8 cellular contexts compared by ENCODE assay signal in the genomic region with DNA sequence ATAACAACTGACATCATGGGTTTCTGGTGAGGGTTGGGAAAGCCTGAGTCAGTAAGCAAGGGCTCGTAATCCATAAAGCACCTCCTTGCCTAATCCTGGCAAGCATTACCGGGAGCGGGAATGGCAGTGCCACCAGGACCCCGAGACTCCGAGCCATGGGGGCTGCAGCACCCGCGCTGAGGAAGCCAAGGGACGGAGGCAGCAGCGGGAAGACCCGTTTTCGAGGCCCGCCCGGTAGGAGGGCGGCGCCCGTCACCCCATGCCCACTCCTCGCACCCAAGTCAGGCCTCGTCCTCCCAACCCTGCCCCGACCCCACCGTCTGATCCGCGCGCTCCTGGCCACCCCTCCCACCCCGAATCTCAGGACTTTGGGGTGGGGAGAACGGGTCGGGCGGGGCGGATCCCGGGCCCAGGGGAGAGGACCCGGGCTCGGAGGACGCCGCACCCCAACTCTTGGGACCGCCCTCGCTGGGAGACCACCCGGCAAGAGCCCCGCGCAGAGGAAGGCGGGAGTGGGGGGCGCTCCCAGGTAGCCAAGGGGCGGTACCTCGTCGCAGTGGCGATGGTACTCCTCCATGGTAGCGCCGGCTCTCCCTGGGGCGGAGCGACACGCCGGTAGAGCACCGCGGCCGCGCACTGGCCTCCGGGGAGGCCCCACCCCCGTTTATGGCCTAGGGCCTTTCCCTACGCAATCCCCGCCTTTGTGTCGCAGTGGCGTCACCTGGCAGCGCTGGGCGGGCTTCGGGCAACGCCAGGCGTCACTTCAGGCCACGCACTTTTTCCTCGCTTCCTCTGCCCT. TPM values are rescaled to one million over a fixed set of nuclear protein-coding genes. Genes with fewer than 3 reads are reported as not detected.
DNase-seq lines count a peak whose midpoint lies in the region; ATAC-seq, FAIRE-seq and TF ChIP-seq lines count a peak whose summit lies in the region.

A gene with protein sequence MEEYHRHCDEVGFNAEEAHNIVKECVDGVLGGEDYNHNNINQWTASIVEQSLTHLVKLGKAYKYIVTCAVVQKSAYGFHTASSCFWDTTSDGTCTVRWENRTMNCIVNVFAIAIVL (minus strand): TSS at position 638 of the 799 bp plus-strand sequence. CDS start 61 bp downstream, at position 577.

- no peak for FAIRE-seq in kidney (lab: Jason Lieb, UNC)

- peak within 1 kb of the TSS; percentile 76 to 80 for H3K27ac ChIP-seq in kidney (ENCODE audit: low read depth in 2 of 2, low read length in 2 of 2)

- H3K9ac ChIP-seq in kidney (ENCODE audit: low read length in 2 of 2) = peak within 1 kb of the TSS; percentile 69 to 76

- H3K36me3 ChIP-seq in kidney (ENCODE audit: control insufficient read depth in 1 of 2, insufficient read depth in 2 of 2, low read length in 2 of 2) = no peaks in the 10 kb centered on the region

- intact Hi-C loops in kidney (cut with DNase I) = no loop called here

- no peaks in the 10 kb centered on the region for H3K4me1 ChIP-seq in kidney (ENCODE audit: control insufficient read depth in 1 of 2, insufficient read depth in 1 of 2, low read depth in 1 of 2, low read length in 2 of 2)

- peak within 1 kb of the TSS; percentile 85 for H3K27ac Mint-ChIP-seq in chondrocyte (ENCODE audit: unreplicated experiment)

- H3K27me3 Mint-ChIP-seq in chondrocyte (ENCODE audit: low read depth) = no peaks in the 10 kb centered on the region

- no peaks in the 10 kb centered on the region for H3K9me3 ChIP-seq in kidney (ENCODE audit: control insufficient read depth in 1 of 2, low read length in 2 of 2)

- peaks cover 8% of the 10 kb centered on the region for H3K4me1 Mint-ChIP-seq in chondrocyte (ENCODE audit: low read depth)

- ATAC-seq in GM18858 (IDR thresholded peaks at IDR 0.05; ENCODE audit: unreplicated experiment) (peak; percentile 98), HG03066 (IDR thresholded peaks at IDR 0.05; ENCODE audit: low read depth, unreplicated experiment) (peak; percentile 99)

- H3K4me3 Mint-ChIP-seq in chondrocyte (ENCODE audit: unreplicated experiment) = peak within 1 kb of the TSS; percentile 75

- peak; percentile 70 for DNase-seq in A172 (ENCODE audit: low spot score)
- DNase-seq in NCI-H2227 (lab: John Stamatoyannopoulos, UW; ENCODE audit: unreplicated experiment) = peak; percentile 97
- peak; percentile 47 to 51 for DNase-seq in activated CD4-positive, alpha-beta T cell treated with anti-CD3 and anti-CD28 coated beads for 24 hours (ENCODE audit: low read depth in 2 of 2)
- DNase-seq in chondrocyte (ENCODE audit: low spot score) = peak; percentile 86
- DNase-seq in kidney = peak; percentile 93
- DNase-seq in stimulated activated CD4-positive, alpha-beta T cell treated with anti-CD3 and anti-CD28 coated beads, Interleukin-15, amount 100 ng/mL, for 48 hours (ENCODE audit: low read depth in 2 of 2) = peak; percentile 57 to 63

- peak within 1 kb of the TSS; percentile 73 to 78 for H3K4me3 ChIP-seq in kidney (ENCODE audit: low read length in 2 of 2)

- H3K36me3 Mint-ChIP-seq in chondrocyte (ENCODE audit: low read depth) = no peaks in the 10 kb centered on the region

- no peak for TF ChIP-seq CTCF in chondrocyte (IDR thresholded peaks at IDR 0.05)
- TF ChIP-seq CTCF in kidney (IDR thresholded peaks at IDR 0.05; ENCODE audit: borderline replicate concordance, extremely low read depth, insufficient read depth) = no peak

- no peaks in the 10 kb centered on the region for H3K9me3 Mint-ChIP-seq in chondrocyte (ENCODE audit: low read depth)

RNA-seq across cellular contexts. Expression of the gene that starts here (rescaled TPM):
- total RNA-seq in A172 (2014; rRNA removed; shearing (Covaris generic)) = 71.1 and 84.9 TPM in 2 replicates
- total RNA-seq in chondrocyte (31.5 to 36.5 TPM (median 35.8 TPM) in 3 replicates), kidney (30.7 TPM)
- polyA plus RNA-seq in kidney (ENCODE audit: insufficient read depth, low read depth, low replicate concordance) = 40.5 TPM

Comparison
In these comparisons a context has a peak if more than half of its experiments do, and no peak if none do; other contexts are left out.
1. Peak in every context shown above with its lines: DNase-seq, ATAC-seq, H3K4me3 ChIP-seq and H3K27ac ChIP-seq.